In genomic region chr10:114780610-114781184, GRCh38 we compare ENCODE assay signal across 17 cellular contexts. TPM values are rescaled to one million over a fixed set of nuclear protein-coding genes. Genes with fewer than 3 reads are reported as not detected.
DNase-seq lines count a peak whose midpoint lies in the region; ATAC-seq, FAIRE-seq and TF ChIP-seq lines count a peak whose summit lies in the region.
"Had no signal": no experiment of that assay in that cellular context is flagged by ENCODE, and none has a peak within 500 bp of the region (broad histone marks: within the 10 kb centered on the region; RNA-seq: fewer than 3 reads in every experiment).

No MANE protein-coding gene starts in this region.

- peak overlapping the region; percentile 80 for H2AFZ ChIP-seq in keratinocyte (ENCODE audit: control insufficient read depth, low read length)

- H3K4me1 Mint-ChIP-seq in activated CD4-positive, alpha-beta T cell treated with anti-CD3 and anti-CD28 coated beads for 36 hours = peaks cover 5% of the 10 kb centered on the region
- H3K4me1 Mint-ChIP-seq in activated T-helper 17 cell treated with anti-CD3 and anti-CD28 coated beads, Interleukin-2, amount 50 U/mL, for 72 hours = no peaks in the 10 kb centered on the region
- peaks cover 2% of the 10 kb centered on the region for H3K4me1 Mint-ChIP-seq in glutamatergic neuron (ENCODE audit: low read depth, unreplicated experiment)
- H3K4me1 Mint-ChIP-seq in CD14-positive monocyte = peaks cover 4% of the 10 kb centered on the region
- H3K4me1 Mint-ChIP-seq: naive B cell had no signal

- no peak overlapping the region for H3K4me3 Mint-ChIP-seq in activated CD4-positive, alpha-beta T cell treated with anti-CD3 and anti-CD28 coated beads for 36 hours
- H3K4me3 Mint-ChIP-seq in activated T-helper 17 cell treated with anti-CD3 and anti-CD28 coated beads, Interleukin-2, amount 50 U/mL, for 72 hours = no peak overlapping the region
- H3K4me3 Mint-ChIP-seq in glutamatergic neuron (ENCODE audit: unreplicated experiment) (no peak overlapping the region), CD14-positive monocyte (no peak overlapping the region)
- H3K4me3 Mint-ChIP-seq: naive B cell had no signal

- peak overlapping the region; percentile 61 for H3K4me2 ChIP-seq in keratinocyte (ENCODE audit: control insufficient read depth, extremely low read depth, insufficient read depth, low read depth, low read length)

- H3K9me3 ChIP-seq in keratinocyte (ENCODE audit: control insufficient read depth, low read depth, low read length) = no peaks in the 10 kb centered on the region
- H3K9me3 ChIP-seq in thyroid gland = no peaks in the 10 kb centered on the region
- H3K9me3 ChIP-seq: right atrium auricular region, SJCRH30 had no signal

- no peak for FAIRE-seq in keratinocyte (lab: Jason Lieb, UNC)
- FAIRE-seq: frontal cortex, TTC549 had no signal

- no peaks in the 10 kb centered on the region for H3K9me1 ChIP-seq in keratinocyte (ENCODE audit: control insufficient read depth, extremely low read depth, insufficient read depth, low read length)

- no peaks in the 10 kb centered on the region for H3K36me3 ChIP-seq in keratinocyte (ENCODE audit: control insufficient read depth in 2 of 2, extremely low read depth in 1 of 2, insufficient read depth in 2 of 2, low read length in 2 of 2)
- H3K36me3 ChIP-seq in thyroid gland = no peaks in the 10 kb centered on the region
- H3K36me3 ChIP-seq: right atrium auricular region, SJCRH30 had no signal

- no peak overlapping the region for H3K9ac ChIP-seq in keratinocyte (ENCODE audit: control insufficient read depth, extremely low read depth, insufficient read depth, low read length)

- no peak for DNase-seq in activated CD4-positive, alpha-beta T cell treated with anti-CD3 and anti-CD28 coated beads for 36 hours
- DNase-seq in activated CD4-positive, alpha-beta T cell treated with anti-CD3 and anti-CD28 coated beads, Interleukin-2, amount 50 U/mL, for 4 hours = no peak
- DNase-seq in keratinocyte (ENCODE audit: low read depth, low spot score) (no peak), thyroid gland (no peak), glutamatergic neuron (no peak), CD14-positive monocyte (ENCODE audit: low spot score) (no peak), NCI-H1048 (lab: John Stamatoyannopoulos, UW) (no peak)
- DNase-seq: activated gamma-delta T cell treated with Interleukin-2 at 50 U/mL for 16 hours; COR-L47; effector CD4-positive, alpha-beta T cell; naive B cell; SJCRH30; stimulated activated CD4-positive, alpha-beta T cell treated with anti-CD3 and anti-CD28 coated beads, Interleukin-2, amount 100 ng/mL, for 48 hours had no signal

- no peak for ATAC-seq in activated CD4-positive, alpha-beta T cell treated with anti-CD3 and anti-CD28 coated beads for 36 hours
- ATAC-seq in activated T-helper 17 cell treated with anti-CD3 and anti-CD28 coated beads, Interleukin-2, amount 50 U/mL, for 72 hours (replicated peaks) = no peak

- peak overlapping the region; percentile 59 for H3K27ac Mint-ChIP-seq in activated CD4-positive, alpha-beta T cell treated with anti-CD3 and anti-CD28 coated beads for 36 hours
- peak overlapping the region; percentile 68 for H3K27ac Mint-ChIP-seq in activated T-helper 17 cell treated with anti-CD3 and anti-CD28 coated beads, Interleukin-2, amount 50 U/mL, for 72 hours
- no peak overlapping the region for H3K27ac Mint-ChIP-seq in glutamatergic neuron (ENCODE audit: unreplicated experiment)
- H3K27ac Mint-ChIP-seq in CD14-positive monocyte = peak overlapping the region in 1 of 7 donors; percentile 12
- H3K27ac Mint-ChIP-seq: naive B cell had no signal

- H3K27me3 Mint-ChIP-seq in activated CD4-positive, alpha-beta T cell treated with anti-CD3 and anti-CD28 coated beads for 36 hours = peaks cover 3% of the 10 kb centered on the region
- H3K27me3 Mint-ChIP-seq in activated T-helper 17 cell treated with anti-CD3 and anti-CD28 coated beads, Interleukin-2, amount 50 U/mL, for 72 hours = peaks cover 4% of the 10 kb centered on the region
- H3K27me3 Mint-ChIP-seq in glutamatergic neuron (ENCODE audit: unreplicated experiment) = no peaks in the 10 kb centered on the region
- H3K27me3 Mint-ChIP-seq in CD14-positive monocyte (ENCODE audit: low read depth in 3 of 3) = peaks cover 0 to 4% (median 0%) of the 10 kb centered on the region in 3 donors

- H3K27me3 ChIP-seq in keratinocyte (ENCODE audit: control insufficient read depth, extremely low read depth, insufficient read depth, low read length) = no peaks in the 10 kb centered on the region
- no peaks in the 10 kb centered on the region for H3K27me3 ChIP-seq in thyroid gland
- H3K27me3 ChIP-seq: right atrium auricular region, SJCRH30 had no signal

- H3K4me1 ChIP-seq in keratinocyte (ENCODE audit: control insufficient read depth, extremely low read depth, insufficient read depth, low read length) = peaks cover 24% of the 10 kb centered on the region
- peaks cover 9 to 17% of the 10 kb centered on the region in 2 donors for H3K4me1 ChIP-seq in thyroid gland

- H3K9me3 Mint-ChIP-seq in activated CD4-positive, alpha-beta T cell treated with anti-CD3 and anti-CD28 coated beads for 36 hours (ENCODE audit: low read depth) = no peaks in the 10 kb centered on the region
- no peaks in the 10 kb centered on the region for H3K9me3 Mint-ChIP-seq in activated T-helper 17 cell treated with anti-CD3 and anti-CD28 coated beads, Interleukin-2, amount 50 U/mL, for 72 hours
- H3K9me3 Mint-ChIP-seq in glutamatergic neuron (ENCODE audit: unreplicated experiment) (no peaks in the 10 kb centered on the region), CD14-positive monocyte (peaks cover 0 to 2% (median 0%) of the 10 kb centered on the region in 7 donors)
- H3K9me3 Mint-ChIP-seq: naive B cell had no signal

- H3K4me3 ChIP-seq in keratinocyte (ENCODE audit: control insufficient read depth in 2 of 3, extremely low read depth in 1 of 3, insufficient read depth in 2 of 3, low read depth in 1 of 3, low read length in 3 of 3) (no peak overlapping the region), thyroid gland (replicated peaks in 1 of 3) (no peak overlapping the region)
- H3K4me3 ChIP-seq: right atrium auricular region, SJCRH30 had no signal

- no peak for TF ChIP-seq POLR2A in thyroid gland (IDR thresholded peaks at IDR 0.05)

- no peaks in the 10 kb centered on the region for H3K79me2 ChIP-seq in keratinocyte (ENCODE audit: control insufficient read depth, insufficient read depth, low read length)

- no peaks in the 10 kb centered on the region for H4K20me1 ChIP-seq in keratinocyte (ENCODE audit: control insufficient read depth, extremely low read depth, insufficient read depth, low read length)

- intact Hi-C loops in activated CD4-positive, alpha-beta T cell treated with anti-CD3 and anti-CD28 coated beads for 36 hours (cut with DNase I, micrococcal nuclease) = no loop called here
- intact Hi-C loops in thyroid gland (cut with DNase I) (loop anchor here (10.0 kb wide), 1 partner anchor 76 kb away; no protein-coding TSS in a partner anchor), CD14-positive monocyte (cut with micrococcal nuclease) (loop anchor here in 1 of 2 donors (10.0 kb wide), 2 partner anchors 226 to 306 kb away; no protein-coding TSS in a partner anchor)

- 59 to 60% methylated on average over 2 of the region's 2 CpGs for WGBS in thyroid gland, 2 donors

- CTCF ChIA-PET in activated CD4-positive, alpha-beta T cell treated with anti-CD3 and anti-CD28 coated beads for 36 hours (lab: Charles Lee) = no interaction called here

- TF ChIP-seq CTCF in keratinocyte (optimal IDR thresholded peaks at IDR 0.05 in 1 of 3, IDR thresholded peaks at IDR 0.05 in 1 of 3, conservative IDR thresholded peaks at IDR 0.05 in 1 of 3; ENCODE audit: extremely low read depth in 1 of 3, insufficient read depth in 2 of 3, low read length in 3 of 3) = no peak
- no peak for TF ChIP-seq CTCF in thyroid gland (IDR thresholded peaks at IDR 0.05)
- no peak for TF ChIP-seq CTCF in glutamatergic neuron (IDR thresholded peaks at IDR 0.05; ENCODE audit: partially characterized antibody, unreplicated experiment)
- no peak for TF ChIP-seq CTCF in CD14-positive monocyte (IDR thresholded peaks at IDR 0.05)

- H3K36me3 Mint-ChIP-seq in activated CD4-positive, alpha-beta T cell treated with anti-CD3 and anti-CD28 coated beads for 36 hours (ENCODE audit: low read depth) = no peaks in the 10 kb centered on the region
- no peaks in the 10 kb centered on the region for H3K36me3 Mint-ChIP-seq in activated T-helper 17 cell treated with anti-CD3 and anti-CD28 coated beads, Interleukin-2, amount 50 U/mL, for 72 hours (ENCODE audit: low read depth)
- H3K36me3 Mint-ChIP-seq in glutamatergic neuron (ENCODE audit: unreplicated experiment) (no peaks in the 10 kb centered on the region), CD14-positive monocyte (no peaks in the 10 kb centered on the region)
- H3K36me3 Mint-ChIP-seq: naive B cell had no signal

- H3K27ac ChIP-seq in keratinocyte (ENCODE audit: control insufficient read depth, insufficient read depth, low read length) (peak overlapping the region; percentile 89), thyroid gland (peak overlapping the region; percentile 62 to 75 (median 63))
- H3K27ac ChIP-seq: SJCRH30 had no signal

- POLR2A ChIA-PET in activated CD4-positive, alpha-beta T cell treated with anti-CD3 and anti-CD28 coated beads for 36 hours (lab: Charles Lee) = no interaction called here

- dilution Hi-C loops in keratinocyte (cut with MboI; ENCODE audit: extremely low pct_ligation_motif_present, low sequenced_read_pairs) = no loop called here

RNA-seq across cellular contexts. Expression of gene FHIP2A, which starts 40.9 kb away (rescaled TPM):
- total RNA-seq in activated CD4-positive, alpha-beta T cell treated with anti-CD3 and anti-CD28 coated beads for 36 hours = 10 to 100 TPM; 18.4 to 18.6 TPM
- total RNA-seq in activated T-helper 17 cell treated with anti-CD3 and anti-CD28 coated beads, Interleukin-2, amount 50 U/mL, for 72 hours = 10 to 100 TPM; 22.8 to 31.2 TPM
- polyA plus RNA-seq in keratinocyte (8.0 to 14.9 TPM (median 9.6 TPM) in 3 replicates), CD14-positive monocyte (1 to 10 TPM; 4.4 to 9.2 TPM)
- polyA plus RNA-seq in keratinocyte (2011; ENCODE audit: low read depth) = 5.2 TPM
- 3.6 and 8.2 TPM in 2 replicates for polyA plus RNA-seq in keratinocyte (2011; cell fraction: cytosol; rRNA removed)
- polyA plus RNA-seq in keratinocyte (2011; cell fraction: nucleus; rRNA removed) = 13.8 and 18.7 TPM in 2 replicates
- 6.0 and 8.2 TPM in 2 replicates for polyA plus RNA-seq in keratinocyte (2012; ENCODE audit: low replicate concordance)
- polyA minus RNA-seq in keratinocyte = 4.7 to 20.9 TPM (median 11.0 TPM) in 3 replicates
- 17.3 TPM for polyA minus RNA-seq in keratinocyte (2011; cell fraction: cytosol; rRNA and poly(A)+ RNA removed)
- 22.5 and 31.3 TPM in 2 replicates for polyA minus RNA-seq in keratinocyte (2011; cell fraction: nucleus; rRNA and poly(A)+ RNA removed)
- total RNA-seq in thyroid gland (10 to 100 TPM; 37.8 to 52.3 (median 43.1) TPM), glutamatergic neuron (ENCODE audit: unreplicated experiment) (31.7 TPM)
